1 cellular context compared by ENCODE assay signal in genomic region chr6:16097382-16098171, GRCh38.
TF ChIP-seq lines count a peak whose summit lies in the region.

No MANE protein-coding gene starts in this region.

TF ChIP-seq in GM12878, 131 proteins besides CTCF, POLR2A, EP300 and RAD21 (continued from another document):
- TF ChIP-seq ZBTB33 (IDR thresholded peaks at IDR 0.05) (no peak), MTA3 (IDR thresholded peaks at IDR 0.05; ENCODE audit: borderline replicate concordance, low read length) (no peak), ZNF687 (IDR thresholded peaks at IDR 0.05) (no peak), PRDM15 (CRISPR knock-in tag; IDR thresholded peaks at IDR 0.05) (no peak), STAT1 (conservative IDR thresholded peaks at IDR 0.05) (no peak)
